ENCODE assay signal across 1 cellular context in the genomic region with DNA sequence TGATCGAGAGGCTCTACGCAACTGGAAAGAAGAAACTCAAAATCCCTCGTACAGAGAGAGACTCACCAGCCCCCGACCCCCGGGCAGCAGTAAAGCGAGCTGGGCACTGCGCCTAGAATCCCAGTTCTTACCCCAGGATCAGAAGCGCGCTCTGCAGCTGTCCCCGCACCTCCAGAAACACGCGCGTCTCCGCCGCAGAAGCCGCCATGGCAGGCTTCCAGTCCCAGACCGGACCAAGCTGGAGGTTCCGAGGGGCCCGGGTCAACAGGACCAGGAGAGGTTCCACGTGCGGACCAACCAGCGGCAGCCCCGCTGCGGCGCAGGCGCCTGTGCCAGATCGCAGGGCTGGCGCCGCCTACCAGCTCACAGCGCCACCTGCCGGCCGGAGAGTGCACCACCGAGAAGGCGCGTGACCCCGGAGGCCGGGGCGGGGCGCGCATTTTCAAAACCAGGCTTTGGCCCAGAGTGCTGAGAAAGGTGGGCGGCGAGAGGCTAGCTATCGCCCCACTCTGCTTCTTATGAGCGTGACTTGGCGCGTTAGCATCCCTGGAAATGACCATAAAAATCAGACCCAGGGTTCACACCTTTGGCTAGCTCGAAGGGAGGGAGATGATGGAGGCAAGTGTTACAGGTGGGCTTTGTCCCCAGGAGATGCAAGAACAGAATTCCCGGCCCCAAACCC.
TF ChIP-seq lines count a peak whose summit lies in the region.

A gene with protein sequence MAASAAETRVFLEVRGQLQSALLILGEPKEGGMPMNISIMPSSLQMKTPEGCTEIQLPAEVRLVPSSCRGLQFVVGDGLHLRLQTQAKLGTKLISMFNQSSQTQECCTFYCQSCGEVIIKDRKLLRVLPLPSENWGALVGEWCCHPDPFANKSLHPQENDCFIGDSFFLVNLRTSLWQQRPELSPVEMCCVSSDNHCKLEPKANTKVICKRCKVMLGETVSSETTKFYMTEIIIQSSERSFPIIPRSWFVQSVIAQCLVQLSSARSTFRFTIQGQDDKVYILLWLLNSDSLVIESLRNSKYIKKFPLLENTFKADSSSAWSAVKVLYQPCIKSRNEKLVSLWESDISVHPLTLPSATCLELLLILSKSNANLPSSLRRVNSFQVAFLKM (minus strand): TSS at position 331 of the 682 bp plus-strand sequence. CDS start 123 bp downstream, at position 208.

TF ChIP-seq in HEK293, 187 proteins besides CTCF, POLR2A, EP300 and RAD21 (continued from another document and continues in another):
- TF ChIP-seq, protein P1, sequence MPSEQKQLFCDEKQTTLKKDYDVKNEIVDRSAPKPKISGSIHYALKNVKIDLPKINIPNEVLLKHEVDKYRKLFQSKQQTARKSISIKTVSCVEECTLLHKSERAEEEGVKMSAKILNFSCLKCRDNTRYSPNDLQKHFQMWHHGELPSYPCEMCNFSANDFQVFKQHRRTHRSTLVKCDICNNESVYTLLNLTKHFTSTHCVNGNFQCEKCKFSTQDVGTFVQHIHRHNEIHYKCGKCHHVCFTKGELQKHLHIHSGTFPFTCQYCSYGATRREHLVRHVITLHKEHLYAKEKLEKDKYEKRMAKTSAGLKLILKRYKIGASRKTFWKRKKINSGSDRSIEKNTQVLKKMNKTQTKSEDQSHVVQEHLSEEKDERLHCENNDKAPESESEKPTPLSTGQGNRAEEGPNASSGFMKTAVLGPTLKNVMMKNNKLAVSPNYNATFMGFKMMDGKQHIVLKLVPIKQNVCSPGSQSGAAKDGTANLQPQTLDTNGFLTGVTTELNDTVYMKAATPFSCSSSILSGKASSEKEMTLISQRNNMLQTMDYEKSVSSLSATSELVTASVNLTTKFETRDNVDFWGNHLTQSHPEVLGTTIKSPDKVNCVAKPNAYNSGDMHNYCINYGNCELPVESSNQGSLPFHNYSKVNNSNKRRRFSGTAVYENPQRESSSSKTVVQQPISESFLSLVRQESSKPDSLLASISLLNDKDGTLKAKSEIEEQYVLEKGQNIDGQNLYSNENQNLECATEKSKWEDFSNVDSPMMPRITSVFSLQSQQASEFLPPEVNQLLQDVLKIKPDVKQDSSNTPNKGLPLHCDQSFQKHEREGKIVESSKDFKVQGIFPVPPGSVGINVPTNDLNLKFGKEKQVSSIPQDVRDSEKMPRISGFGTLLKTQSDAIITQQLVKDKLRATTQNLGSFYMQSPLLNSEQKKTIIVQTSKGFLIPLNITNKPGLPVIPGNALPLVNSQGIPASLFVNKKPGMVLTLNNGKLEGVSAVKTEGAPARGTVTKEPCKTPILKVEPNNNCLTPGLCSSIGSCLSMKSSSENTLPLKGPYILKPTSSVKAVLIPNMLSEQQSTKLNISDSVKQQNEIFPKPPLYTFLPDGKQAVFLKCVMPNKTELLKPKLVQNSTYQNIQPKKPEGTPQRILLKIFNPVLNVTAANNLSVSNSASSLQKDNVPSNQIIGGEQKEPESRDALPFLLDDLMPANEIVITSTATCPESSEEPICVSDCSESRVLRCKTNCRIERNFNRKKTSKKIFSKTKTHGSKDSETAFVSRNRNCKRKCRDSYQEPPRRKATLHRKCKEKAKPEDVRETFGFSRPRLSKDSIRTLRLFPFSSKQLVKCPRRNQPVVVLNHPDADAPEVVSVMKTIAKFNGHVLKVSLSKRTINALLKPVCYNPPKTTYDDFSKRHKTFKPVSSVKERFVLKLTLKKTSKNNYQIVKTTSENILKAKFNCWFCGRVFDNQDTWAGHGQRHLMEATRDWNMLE (tag by site-specific recombination; conservative IDR thresholded peaks at IDR 0.05; ENCODE audit: low read depth): peak; percentile 15; the same call in 1 of the 2 replicates
- TF ChIP-seq SP3 (tag by site-specific recombination; IDR thresholded peaks at IDR 0.05): peak; percentile 76
- TF ChIP-seq, protein P2, sequence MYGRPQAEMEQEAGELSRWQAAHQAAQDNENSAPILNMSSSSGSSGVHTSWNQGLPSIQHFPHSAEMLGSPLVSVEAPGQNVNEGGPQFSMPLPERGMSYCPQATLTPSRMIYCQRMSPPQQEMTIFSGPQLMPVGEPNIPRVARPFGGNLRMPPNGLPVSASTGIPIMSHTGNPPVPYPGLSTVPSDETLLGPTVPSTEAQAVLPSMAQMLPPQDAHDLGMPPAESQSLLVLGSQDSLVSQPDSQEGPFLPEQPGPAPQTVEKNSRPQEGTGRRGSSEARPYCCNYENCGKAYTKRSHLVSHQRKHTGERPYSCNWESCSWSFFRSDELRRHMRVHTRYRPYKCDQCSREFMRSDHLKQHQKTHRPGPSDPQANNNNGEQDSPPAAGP (tag by site-specific recombination; IDR thresholded peaks at IDR 0.05): peak; percentile 47; the same call in 1 of the 2 replicates
- TF ChIP-seq ZNF174 (tag by site-specific recombination; IDR thresholded peaks at IDR 0.05): no peak
- TF ChIP-seq ZNF660 (tag by site-specific recombination; IDR thresholded peaks at IDR 0.05): peak; percentile 74
- TF ChIP-seq ZNF133 (tag by site-specific recombination; IDR thresholded peaks at IDR 0.05): no peak
- TF ChIP-seq ZNF324 (tag by site-specific recombination; IDR thresholded peaks at IDR 0.05): peak; percentile 90; the same call in 1 of the 2 replicates
- TF ChIP-seq BCL11A (tag by site-specific recombination; IDR thresholded peaks at IDR 0.05; ENCODE audit: low read depth): 0 out of 2 replicates have a peak, but pooled peaks have one; percentile 13
- no peak for TF ChIP-seq ZNF549 (tag by site-specific recombination; IDR thresholded peaks at IDR 0.05)
- peak; percentile 50; the same call in 1 of the 2 replicates for TF ChIP-seq KLF8 (tag by site-specific recombination; IDR thresholded peaks at IDR 0.05)
- no peak for TF ChIP-seq ZNF624 (tag by site-specific recombination; IDR thresholded peaks at IDR 0.05)
- TF ChIP-seq, protein P3, sequence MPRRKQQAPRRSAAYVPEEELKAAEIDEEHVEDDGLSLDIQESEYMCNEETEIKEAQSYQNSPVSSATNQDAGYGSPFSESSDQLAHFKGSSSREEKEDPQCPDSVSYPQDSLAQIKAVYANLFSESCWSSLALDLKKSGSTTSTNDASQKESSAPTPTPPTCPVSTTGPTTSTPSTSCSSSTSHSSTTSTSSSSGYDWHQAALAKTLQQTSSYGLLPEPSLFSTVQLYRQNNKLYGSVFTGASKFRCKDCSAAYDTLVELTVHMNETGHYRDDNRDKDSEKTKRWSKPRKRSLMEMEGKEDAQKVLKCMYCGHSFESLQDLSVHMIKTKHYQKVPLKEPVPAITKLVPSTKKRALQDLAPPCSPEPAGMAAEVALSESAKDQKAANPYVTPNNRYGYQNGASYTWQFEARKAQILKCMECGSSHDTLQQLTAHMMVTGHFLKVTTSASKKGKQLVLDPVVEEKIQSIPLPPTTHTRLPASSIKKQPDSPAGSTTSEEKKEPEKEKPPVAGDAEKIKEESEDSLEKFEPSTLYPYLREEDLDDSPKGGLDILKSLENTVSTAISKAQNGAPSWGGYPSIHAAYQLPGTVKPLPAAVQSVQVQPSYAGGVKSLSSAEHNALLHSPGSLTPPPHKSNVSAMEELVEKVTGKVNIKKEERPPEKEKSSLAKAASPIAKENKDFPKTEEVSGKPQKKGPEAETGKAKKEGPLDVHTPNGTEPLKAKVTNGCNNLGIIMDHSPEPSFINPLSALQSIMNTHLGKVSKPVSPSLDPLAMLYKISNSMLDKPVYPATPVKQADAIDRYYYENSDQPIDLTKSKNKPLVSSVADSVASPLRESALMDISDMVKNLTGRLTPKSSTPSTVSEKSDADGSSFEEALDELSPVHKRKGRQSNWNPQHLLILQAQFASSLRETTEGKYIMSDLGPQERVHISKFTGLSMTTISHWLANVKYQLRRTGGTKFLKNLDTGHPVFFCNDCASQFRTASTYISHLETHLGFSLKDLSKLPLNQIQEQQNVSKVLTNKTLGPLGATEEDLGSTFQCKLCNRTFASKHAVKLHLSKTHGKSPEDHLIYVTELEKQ (tag by site-specific recombination; IDR thresholded peaks at IDR 0.05; ENCODE audit: borderline replicate concordance): peak; percentile 12; the same call in 1 of the 2 replicates
- TF ChIP-seq ZFHX2 (tag by site-specific recombination; conservative IDR thresholded peaks at IDR 0.05): peak; percentile 76
- peak; percentile 94 for TF ChIP-seq ZNF2 (tag by site-specific recombination; IDR thresholded peaks at IDR 0.05)
- no peak for TF ChIP-seq ZNF112 (tag by site-specific recombination; IDR thresholded peaks at IDR 0.05)
- peak; percentile 60; the same call in 1 of the 2 replicates for TF ChIP-seq EGR2 (tag by site-specific recombination; IDR thresholded peaks at IDR 0.05; ENCODE audit: low read depth)
- TF ChIP-seq, protein P4, sequence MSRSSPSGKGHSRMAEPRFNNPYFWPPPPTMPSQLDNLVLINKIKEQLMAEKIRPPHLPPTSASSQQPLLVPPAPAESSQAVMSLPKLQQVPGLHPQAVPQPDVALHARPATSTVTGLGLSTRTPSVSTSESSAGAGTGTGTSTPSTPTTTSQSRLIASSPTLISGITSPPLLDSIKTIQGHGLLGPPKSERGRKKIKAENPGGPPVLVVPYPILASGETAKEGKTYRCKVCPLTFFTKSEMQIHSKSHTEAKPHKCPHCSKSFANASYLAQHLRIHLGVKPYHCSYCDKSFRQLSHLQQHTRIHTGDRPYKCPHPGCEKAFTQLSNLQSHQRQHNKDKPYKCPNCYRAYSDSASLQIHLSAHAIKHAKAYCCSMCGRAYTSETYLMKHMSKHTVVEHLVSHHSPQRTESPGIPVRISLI (tag by site-specific recombination; IDR thresholded peaks at IDR 0.05): no peak
- TF ChIP-seq REPIN1 (tag by site-specific recombination; IDR thresholded peaks at IDR 0.05; ENCODE audit: low read depth): peak; percentile 62; the same call in 1 of the 2 replicates
- peak; percentile 44 for TF ChIP-seq ZNF654 (tag by site-specific recombination; IDR thresholded peaks at IDR 0.05; ENCODE audit: low read depth)
- TF ChIP-seq, protein P5, sequence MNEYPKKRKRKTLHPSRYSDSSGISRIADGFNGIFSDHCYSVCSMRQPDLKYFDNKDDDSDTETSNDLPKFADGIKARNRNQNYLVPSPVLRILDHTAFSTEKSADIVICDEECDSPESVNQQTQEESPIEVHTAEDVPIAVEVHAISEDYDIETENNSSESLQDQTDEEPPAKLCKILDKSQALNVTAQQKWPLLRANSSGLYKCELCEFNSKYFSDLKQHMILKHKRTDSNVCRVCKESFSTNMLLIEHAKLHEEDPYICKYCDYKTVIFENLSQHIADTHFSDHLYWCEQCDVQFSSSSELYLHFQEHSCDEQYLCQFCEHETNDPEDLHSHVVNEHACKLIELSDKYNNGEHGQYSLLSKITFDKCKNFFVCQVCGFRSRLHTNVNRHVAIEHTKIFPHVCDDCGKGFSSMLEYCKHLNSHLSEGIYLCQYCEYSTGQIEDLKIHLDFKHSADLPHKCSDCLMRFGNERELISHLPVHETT (tag by site-specific recombination; IDR thresholded peaks at IDR 0.05): 0 out of 2 replicates have a peak, but pooled peaks have one; percentile 34
- peak; percentile 96 for TF ChIP-seq ZNF600 (tag by site-specific recombination; IDR thresholded peaks at IDR 0.05)
- TF ChIP-seq ZNF843 (tag by site-specific recombination; IDR thresholded peaks at IDR 0.05): 0 out of 2 replicates have a peak, but pooled peaks have one; percentile 45
- TF ChIP-seq, protein P6, sequence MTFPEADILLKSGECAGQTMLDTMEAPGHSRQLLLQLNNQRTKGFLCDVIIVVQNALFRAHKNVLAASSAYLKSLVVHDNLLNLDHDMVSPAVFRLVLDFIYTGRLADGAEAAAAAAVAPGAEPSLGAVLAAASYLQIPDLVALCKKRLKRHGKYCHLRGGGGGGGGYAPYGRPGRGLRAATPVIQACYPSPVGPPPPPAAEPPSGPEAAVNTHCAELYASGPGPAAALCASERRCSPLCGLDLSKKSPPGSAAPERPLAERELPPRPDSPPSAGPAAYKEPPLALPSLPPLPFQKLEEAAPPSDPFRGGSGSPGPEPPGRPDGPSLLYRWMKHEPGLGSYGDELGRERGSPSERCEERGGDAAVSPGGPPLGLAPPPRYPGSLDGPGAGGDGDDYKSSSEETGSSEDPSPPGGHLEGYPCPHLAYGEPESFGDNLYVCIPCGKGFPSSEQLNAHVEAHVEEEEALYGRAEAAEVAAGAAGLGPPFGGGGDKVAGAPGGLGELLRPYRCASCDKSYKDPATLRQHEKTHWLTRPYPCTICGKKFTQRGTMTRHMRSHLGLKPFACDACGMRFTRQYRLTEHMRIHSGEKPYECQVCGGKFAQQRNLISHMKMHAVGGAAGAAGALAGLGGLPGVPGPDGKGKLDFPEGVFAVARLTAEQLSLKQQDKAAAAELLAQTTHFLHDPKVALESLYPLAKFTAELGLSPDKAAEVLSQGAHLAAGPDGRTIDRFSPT (tag by site-specific recombination; IDR thresholded peaks at IDR 0.05): peak; percentile 88
- TF ChIP-seq YY1 (tag by site-specific recombination; IDR thresholded peaks at IDR 0.05): peak; percentile 75
- TF ChIP-seq WT1 (tag by site-specific recombination; IDR thresholded peaks at IDR 0.05): no peak
- no peak; the same call in 1 of the 2 replicates for TF ChIP-seq ZNF610 (tag by site-specific recombination; IDR thresholded peaks at IDR 0.05; ENCODE audit: borderline replicate concordance)
- peak; percentile 82 for TF ChIP-seq ZFP37 (tag by site-specific recombination; IDR thresholded peaks at IDR 0.05)
- TF ChIP-seq KLF10 (tag by site-specific recombination; IDR thresholded peaks at IDR 0.05): peak; percentile 22; the same call in 1 of the 2 replicates
- peak; percentile 95 for TF ChIP-seq ZBTB20 (tag by site-specific recombination; IDR thresholded peaks at IDR 0.05)
- TF ChIP-seq ZNF221 (tag by site-specific recombination; IDR thresholded peaks at IDR 0.05; ENCODE audit: borderline replicate concordance): 0 out of 2 replicates have a peak, but pooled peaks have one; percentile 8
- TF ChIP-seq SCRT2 (tag by site-specific recombination; IDR thresholded peaks at IDR 0.05): peak; percentile 99
- peak; percentile 66; the same call in 1 of the 2 replicates for TF ChIP-seq ZNF561 (tag by site-specific recombination; IDR thresholded peaks at IDR 0.05; ENCODE audit: borderline replicate concordance)
- TF ChIP-seq, protein P7, sequence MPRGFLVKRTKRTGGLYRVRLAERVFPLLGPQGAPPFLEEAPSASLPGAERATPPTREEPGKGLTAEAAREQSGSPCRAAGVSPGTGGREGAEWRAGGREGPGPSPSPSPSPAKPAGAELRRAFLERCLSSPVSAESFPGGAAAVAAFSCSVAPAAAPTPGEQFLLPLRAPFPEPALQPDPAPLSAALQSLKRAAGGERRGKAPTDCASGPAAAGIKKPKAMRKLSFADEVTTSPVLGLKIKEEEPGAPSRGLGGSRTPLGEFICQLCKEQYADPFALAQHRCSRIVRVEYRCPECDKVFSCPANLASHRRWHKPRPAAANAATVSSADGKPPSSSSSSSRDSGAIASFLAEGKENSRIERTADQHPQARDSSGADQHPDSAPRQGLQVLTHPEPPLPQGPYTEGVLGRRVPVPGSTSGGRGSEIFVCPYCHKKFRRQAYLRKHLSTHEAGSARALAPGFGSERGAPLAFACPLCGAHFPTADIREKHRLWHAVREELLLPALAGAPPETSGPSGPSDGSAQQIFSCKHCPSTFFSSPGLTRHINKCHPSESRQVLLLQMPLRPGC (tag by site-specific recombination; IDR thresholded peaks at IDR 0.05): 0 out of 2 replicates have a peak, but pooled peaks have one; percentile 35
- peak; percentile 78 for TF ChIP-seq SP2 (tag by site-specific recombination; IDR thresholded peaks at IDR 0.05)
- peak; percentile 70; the same call in 1 of the 2 replicates for TF ChIP-seq ZNF76 (tag by site-specific recombination; IDR thresholded peaks at IDR 0.05; ENCODE audit: borderline replicate concordance, low read depth)
- peak; percentile 81 for TF ChIP-seq ZBTB17 (tag by site-specific recombination; IDR thresholded peaks at IDR 0.05)
- no peak for TF ChIP-seq ZNF791 (tag by site-specific recombination; IDR thresholded peaks at IDR 0.05)
